ENCODE assay signal across 12 cellular contexts in genomic region chrX:98071331-98071730, GRCh38.
"Had no signal": no experiment of that assay in that cellular context is flagged by ENCODE, and none has a peak within 500 bp of the region (broad histone marks: within the 10 kb centered on the region; RNA-seq: fewer than 3 reads in every experiment).

No MANE protein-coding gene starts in this region.

- DNase-seq: activated CD4-positive, alpha-beta T cell treated with anti-CD3 and anti-CD28 coated beads, Interleukin-2, amount 50 U/mL, for 48 hours; activated CD4-positive, CD25-positive, alpha-beta regulatory T cell treated with anti-CD3 and anti-CD28 coated beads, Interleukin-2, amount 50 U/mL, for 72 hours; activated effector memory CD4-positive, alpha-beta T cell treated with anti-CD3 and anti-CD28 coated beads, Interleukin-2, amount 50 U/mL, for 16 hours; activated T-cell treated with anti-CD3 and anti-CD28 coated beads, Interleukin-2, amount 50 U/mL, for 4 hours; gastrocnemius medialis; heart right ventricle had no signal

- H3K4me1 ChIP-seq: gastrocnemius medialis, heart right ventricle, parathyroid adenoma, tibial nerve had no signal

- H3K36me3 ChIP-seq: gastrocnemius medialis, heart right ventricle, neural progenitor cell, tibial nerve had no signal

- H3K27ac ChIP-seq: gastrocnemius medialis, heart right ventricle, neural progenitor cell, parathyroid adenoma, skin epidermis, tibial nerve had no signal

- ATAC-seq: activated T-cell treated with anti-CD3 and anti-CD28 coated beads, Interleukin-2, amount 50 U/mL, for 4 hours; gastrocnemius medialis; heart right ventricle had no signal

- H3K9ac ChIP-seq: neural progenitor cell, parathyroid adenoma had no signal

- H3K27me3 ChIP-seq: gastrocnemius medialis, neural progenitor cell had no signal

- H3K4me3 Mint-ChIP-seq: activated naive CD8-positive, alpha-beta T cell; activated T-cell treated with anti-CD3 and anti-CD28 coated beads, Interleukin-2, amount 50 U/mL, for 4 hours; neural progenitor cell had no signal

- H3K9me3 Mint-ChIP-seq: neural progenitor cell had no signal

- H3K9me3 ChIP-seq: gastrocnemius medialis, heart right ventricle, tibial nerve had no signal

- H3K27ac Mint-ChIP-seq: activated naive CD8-positive, alpha-beta T cell; neural progenitor cell had no signal

- FAIRE-seq: keratinocyte had no signal

- H3K36me3 Mint-ChIP-seq: activated naive CD8-positive, alpha-beta T cell; neural progenitor cell had no signal

- H3K27me3 Mint-ChIP-seq: activated naive CD8-positive, alpha-beta T cell had no signal

- H3K4me3 ChIP-seq: gastrocnemius medialis, heart right ventricle, neural progenitor cell, skin epidermis, tibial nerve had no signal
